7 cellular contexts compared by ENCODE assay signal in the genomic region with DNA sequence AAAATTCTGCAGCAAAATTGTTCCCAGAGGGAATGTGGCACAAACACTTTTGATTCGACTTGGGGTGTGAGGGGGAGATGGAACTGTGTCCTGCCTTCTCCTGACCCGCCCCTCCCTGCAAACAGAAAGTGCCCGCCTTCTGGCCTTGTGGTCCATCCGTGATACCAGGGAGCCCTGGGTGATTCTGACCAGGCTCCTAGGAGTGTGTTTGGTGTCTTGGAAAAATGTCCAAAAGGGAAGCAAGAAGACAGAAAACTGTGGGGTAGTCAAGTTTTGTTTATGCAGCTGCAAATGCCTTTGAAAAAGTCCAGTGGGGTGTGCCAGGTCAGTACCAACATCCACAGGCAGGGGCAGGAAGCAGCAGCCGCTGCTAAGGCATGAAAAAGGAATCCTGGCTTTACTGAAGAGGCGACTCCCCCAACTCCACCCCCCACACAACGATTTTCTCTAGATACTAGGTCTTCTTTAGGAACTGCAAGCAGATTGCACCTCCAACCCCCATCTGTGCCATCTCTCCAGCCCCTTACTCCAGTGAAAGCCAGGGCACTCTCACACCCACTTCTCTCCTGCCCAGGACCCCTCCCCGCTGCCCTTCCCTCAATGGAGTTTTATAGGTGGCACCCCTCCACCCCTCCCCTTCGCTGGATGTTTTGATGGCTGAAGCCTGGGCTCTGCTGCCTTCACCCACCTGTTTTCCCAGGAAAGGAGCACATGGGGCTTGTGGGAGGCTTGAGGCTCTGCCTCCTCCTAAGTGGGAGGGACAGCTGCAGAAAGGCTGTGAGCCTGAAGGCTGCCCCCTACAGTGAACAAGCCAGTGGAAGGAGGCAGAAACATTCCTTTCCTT.
DNase-seq lines count a peak whose midpoint lies in the region; ATAC-seq and TF ChIP-seq lines count a peak whose summit lies in the region.

No MANE protein-coding gene starts in this region.

- H3K36me3 Mint-ChIP-seq in activated naive CD8-positive, alpha-beta T cell treated with anti-CD3 and anti-CD28 coated beads for 36 hours: no peaks in the 10 kb centered on the region

- POLR2A ChIA-PET in A673 (lab: Charles Lee; ENCODE audit: low non-redundant PET): no interaction called here

- H3K4me3 ChIP-seq in SJCRH30 (peak overlapping the region; percentile 16), A673 (ENCODE audit: low read depth, low read length, poor library complexity, severe bottlenecking) (no peak overlapping the region)

- intact Hi-C loops in A673 (cut with micrococcal nuclease; ENCODE audit: unreplicated experiment): no loop called here

- H3K9me3 Mint-ChIP-seq in activated naive CD8-positive, alpha-beta T cell treated with anti-CD3 and anti-CD28 coated beads for 36 hours: no peaks in the 10 kb centered on the region

- H3K27ac Mint-ChIP-seq in activated naive CD8-positive, alpha-beta T cell treated with anti-CD3 and anti-CD28 coated beads for 36 hours: no peak overlapping the region

- BruUV-seq in A673 (replicated peaks; lab: Mats Ljungman, UMichigan): no TSS peak

- peak; percentile 46 for ATAC-seq in foreskin keratinocyte

- no peak overlapping the region for H3K4me3 Mint-ChIP-seq in activated naive CD8-positive, alpha-beta T cell treated with anti-CD3 and anti-CD28 coated beads for 36 hours

- DNase-seq in H4 (ENCODE audit: low spot score) (peak; percentile 23), SJCRH30 (peak; percentile 86 to 91), foreskin keratinocyte (peak in 1 of 2 donors; percentile 22), substantia nigra (lab: John Stamatoyannopoulos, UW) (peak in 6 of 49 donors; percentile 3 to 14 (median 9)), A673 (ENCODE audit: low spot score) (no peak), SK-N-DZ (ENCODE audit: low spot score) (no peak)
- no peak for DNase-seq in activated naive CD8-positive, alpha-beta T cell treated with anti-CD3 and anti-CD28 coated beads for 36 hours

- peaks cover 13% of the 10 kb centered on the region for H3K4me1 Mint-ChIP-seq in activated naive CD8-positive, alpha-beta T cell treated with anti-CD3 and anti-CD28 coated beads for 36 hours

- no peaks in the 10 kb centered on the region for H3K27me3 Mint-ChIP-seq in activated naive CD8-positive, alpha-beta T cell treated with anti-CD3 and anti-CD28 coated beads for 36 hours

- H3K27me3 ChIP-seq in SJCRH30 (no peaks in the 10 kb centered on the region), foreskin keratinocyte (no peaks in the 10 kb centered on the region), A673 (replicated peaks; ENCODE audit: insufficient read depth, low read depth, low read length, poor library complexity) (no peaks in the 10 kb centered on the region)

- CTCF ChIA-PET in A673 (lab: Charles Lee): no interaction called here

- peak; percentile 46 for TF ChIP-seq CTCF in foreskin keratinocyte (conservative IDR thresholded peaks at IDR 0.05)
- TF ChIP-seq CTCF in A673 (conservative IDR thresholded peaks at IDR 0.05; ENCODE audit: low read depth, low read length): no peak

- H3K9me3 ChIP-seq in SJCRH30 (replicated peaks) (no peaks in the 10 kb centered on the region), A673 (ENCODE audit: low read depth, low read length, poor library complexity, severe bottlenecking) (no peaks in the 10 kb centered on the region)

- H3K27ac ChIP-seq in SJCRH30: peak overlapping the region; percentile 51
- no peak overlapping the region for H3K27ac ChIP-seq in foreskin keratinocyte
- H3K27ac ChIP-seq in substantia nigra (ENCODE audit: low read depth, low read length, poor library complexity, severe bottlenecking): peak overlapping the region; percentile 35
- H3K27ac ChIP-seq in A673 (ENCODE audit: low read depth, low read length, poor library complexity, severe bottlenecking): no peak overlapping the region

- H3K4me1 ChIP-seq in SJCRH30: peaks cover 5% of the 10 kb centered on the region
- peaks cover 21% of the 10 kb centered on the region for H3K4me1 ChIP-seq in foreskin keratinocyte
- no peaks in the 10 kb centered on the region for H3K4me1 ChIP-seq in A673 (ENCODE audit: insufficient read depth, low read length, poor library complexity, severe bottlenecking)

- H3K36me3 ChIP-seq in SJCRH30 (no peaks in the 10 kb centered on the region), A673 (ENCODE audit: insufficient read depth, low read length, poor library complexity, severe bottlenecking) (no peaks in the 10 kb centered on the region)

Comparison
In these comparisons a context has a peak if more than half of its experiments do, and no peak if none do; other contexts are left out.
1. DNase-seq: peak in H4 (single experiment) and SJCRH30 (2 of 2); none in A673 (single experiment), SK-N-DZ (single experiment) and activated naive CD8-positive, alpha-beta T cell treated with anti-CD3 and anti-CD28 coated beads for 36 hours (single experiment).
2. H3K27ac ChIP-seq: peak in SJCRH30 (single experiment) and substantia nigra (single experiment); none in foreskin keratinocyte (single experiment) and A673 (single experiment).